In genomic region chr19:2543072-2543462, GRCh38 we compare ENCODE assay signal across 7 cellular contexts.
DNase-seq lines count a peak whose midpoint lies in the region; ATAC-seq and TF ChIP-seq lines count a peak whose summit lies in the region.
"Not testable (repeated sequence)": the region's sequence is repeated elsewhere in the genome, so short reads cannot be mapped to it uniquely, and the experiment has no call there.

No MANE protein-coding gene starts in this region.

- H4K91ac ChIP-seq in H9 (ENCODE audit: insufficient read length, low read depth, low read length) = peak overlapping the region; percentile 41

- H3T11ph ChIP-seq in H9 (ENCODE audit: low read length) = peak overlapping the region; percentile 48

- not testable (repeated sequence) for DNase-seq in H9; RWPE1 (ENCODE audit: low spot score); activated naive CD4-positive, alpha-beta T cell treated with anti-CD3 and anti-CD28 coated beads for 36 hours; coronary artery (ENCODE audit: low spot score); right atrium auricular region (ENCODE audit: low spot score); naive B cell

- H2AK5ac ChIP-seq in H9 (ENCODE audit: insufficient read length, low read length) = not testable (repeated sequence)

- H3K23me2 ChIP-seq in H9 (ENCODE audit: insufficient read length, low read depth, low read length, poor library complexity, severe bottlenecking) = not testable (repeated sequence)

- no CpG with 5 or more reads among the region's 4 CpGs for WGBS in H9 (ENCODE audit: extremely low coverage, insufficient read length, low lambda C conversion rate)

- CTCF ChIA-PET in RWPE1 (lab: Yijun Ruan, JAX) = interaction anchor here (1.2 to 1.9 kb wide), 2 partner anchors 37 to 68 kb away, joined by 7 read pairs; no protein-coding TSS in a partner anchor
- CTCF ChIA-PET in activated naive CD4-positive, alpha-beta T cell treated with anti-CD3 and anti-CD28 coated beads for 36 hours (lab: Charles Lee) = interaction anchor here (0.5 to 1.6 kb wide), 6 partner anchors 9 to 71 kb away, joined by 3 to 5 read pairs (median 4); no protein-coding TSS in a partner anchor

- H3K9me3 Mint-ChIP-seq in H9; activated naive CD4-positive, alpha-beta T cell treated with anti-CD3 and anti-CD28 coated beads for 36 hours; naive B cell: not testable (repeated sequence)

- H2BK15ac ChIP-seq in H9 (ENCODE audit: low read depth, low read length) = not testable (repeated sequence)

- H3K9ac ChIP-seq in H9 (ENCODE audit: extremely low read depth, insufficient read length, low read length) = not testable (repeated sequence)

- H4K20me1 ChIP-seq in H9 (ENCODE audit: control insufficient read depth, insufficient read depth, insufficient read length) = not testable (repeated sequence)

- H3K27me3 ChIP-seq in H9 (ENCODE audit: insufficient read depth, low read length); right atrium auricular region: not testable (repeated sequence)

- intact Hi-C loops in activated naive CD4-positive, alpha-beta T cell treated with anti-CD3 and anti-CD28 coated beads for 36 hours (cut with micrococcal nuclease) = loop anchor here (1.0 kb wide), 3 partner anchors 9 to 68 kb away; no protein-coding TSS in a partner anchor

- H3K4me3 Mint-ChIP-seq in H9 (peak overlapping the region in 1 of 2 experiments; percentile 42; a peak in 1 of 5 replicates), naive B cell (peak overlapping the region in 6 of 8 donors; percentile 61 to 85 (median 68))
- peak overlapping the region; percentile 63 for H3K4me3 Mint-ChIP-seq in activated naive CD4-positive, alpha-beta T cell treated with anti-CD3 and anti-CD28 coated beads for 36 hours

- H3K14ac ChIP-seq in H9 (ENCODE audit: insufficient read depth, low read length) = not testable (repeated sequence)

- H2BK5ac ChIP-seq in H9 (ENCODE audit: insufficient read length, low read length) = not testable (repeated sequence)

- H3K4ac ChIP-seq in H9 (ENCODE audit: low read depth, low read length) = not testable (repeated sequence)

- H3K56ac ChIP-seq in H9 (ENCODE audit: insufficient read length, low read depth, low read length) = not testable (repeated sequence)

- TF ChIP-seq CTCF in H9 (conservative IDR thresholded peaks at IDR 0.05); RWPE1 (conservative IDR thresholded peaks at IDR 0.05; ENCODE audit: low read depth); coronary artery (IDR thresholded peaks at IDR 0.05); right atrium auricular region (IDR thresholded peaks at IDR 0.05): not testable (repeated sequence)

- H3K23ac ChIP-seq in H9 (ENCODE audit: insufficient read length, low read depth, low read length) = not testable (repeated sequence)

- peak overlapping the region; percentile 77 for H3K18ac ChIP-seq in H9 (ENCODE audit: insufficient read length, low read depth, low read length)

- not testable (repeated sequence) for H3K4me1 ChIP-seq in H9 (ENCODE audit: insufficient read depth, low read length)
- H3K4me1 ChIP-seq in right atrium auricular region = peaks cover 0 to 82% of the 10 kb centered on the region in 2 donors

- not testable (repeated sequence) for H2BK20ac ChIP-seq in H9 (ENCODE audit: low read depth, low read length, poor library complexity, severe bottlenecking)

- H3K27me3 Mint-ChIP-seq in H9 (ENCODE audit: low read depth); activated naive CD4-positive, alpha-beta T cell treated with anti-CD3 and anti-CD28 coated beads for 36 hours (ENCODE audit: low read depth); naive B cell: not testable (repeated sequence)

- not testable (repeated sequence) for H4K5ac ChIP-seq in H9 (ENCODE audit: insufficient read length, low read depth, low read length)

- H3K79me2 ChIP-seq in H9 (ENCODE audit: insufficient read depth, low read length) = not testable (repeated sequence)

- not testable (repeated sequence) for H3K36me3 ChIP-seq in right atrium auricular region

- not testable (repeated sequence) for H3K36me3 Mint-ChIP-seq in H9 (ENCODE audit: insufficient read depth in 1 of 3, low read depth in 3 of 3); activated naive CD4-positive, alpha-beta T cell treated with anti-CD3 and anti-CD28 coated beads for 36 hours (ENCODE audit: low read depth); naive B cell

- not testable (repeated sequence) for H3K4me2 ChIP-seq in H9 (ENCODE audit: insufficient read depth, insufficient read length, low read length)

- POLR2A ChIA-PET in RWPE1 (lab: Yijun Ruan, JAX; ENCODE audit: low non-redundant PET) = interaction anchor here (0.7 to 1.2 kb wide), 2 partner anchors 67 to 70 kb away, joined by 5 to 10 read pairs; partner anchors contain the start of gene GADD45B

- not testable (repeated sequence) for H3K27ac ChIP-seq in H9 (ENCODE audit: insufficient read length, low read depth, low read length)
- H3K27ac ChIP-seq in RWPE1 (peak overlapping the region; percentile 99), coronary artery (peak overlapping the region; percentile 97 to 98), right atrium auricular region (peak overlapping the region; percentile 91 to 96), skin epidermis (peak overlapping the region; percentile 42 to 94 (median 82))

- not testable (repeated sequence) for H2BK12ac ChIP-seq in H9 (ENCODE audit: insufficient read length, low read depth, low read length)

- H3K27ac Mint-ChIP-seq in H9 (peak overlapping the region; percentile 65 to 98 (median 97); a peak in 6 of 7 replicates), naive B cell (peak overlapping the region in 4 of 6 donors; percentile 29 to 75 (median 42))
- not testable (repeated sequence) for H3K27ac Mint-ChIP-seq in activated naive CD4-positive, alpha-beta T cell treated with anti-CD3 and anti-CD28 coated beads for 36 hours

- H3K9me3 ChIP-seq in H9 (ENCODE audit: control insufficient read depth, low read depth, low read length); right atrium auricular region: not testable (repeated sequence)

- H3K4me3 ChIP-seq in coronary artery (peak overlapping the region; percentile 48), right atrium auricular region (peak overlapping the region in 1 of 2 donors; percentile 36), skin epidermis (peak overlapping the region in 2 of 7 experiments; percentile 7 to 13)

- not testable (repeated sequence) for H4K8ac ChIP-seq in H9 (replicated peaks; ENCODE audit: insufficient read length, low read depth, low read length)

- H2AFZ ChIP-seq in H9 (ENCODE audit: low read length) = not testable (repeated sequence)

- H2BK120ac ChIP-seq in H9 (ENCODE audit: low read depth, low read length, poor library complexity, severe bottlenecking) = not testable (repeated sequence)

- H3K79me1 ChIP-seq in H9 (ENCODE audit: insufficient read depth, low read depth, low read length, poor library complexity, severe bottlenecking) = not testable (repeated sequence)

- not testable (repeated sequence) for ATAC-seq in naive B cell (ENCODE audit: low read depth in 2 of 2)

- peaks cover 22 to 48% of the 10 kb centered on the region in 2 experiments for H3K4me1 Mint-ChIP-seq in H9
- peaks cover 17% of the 10 kb centered on the region for H3K4me1 Mint-ChIP-seq in activated naive CD4-positive, alpha-beta T cell treated with anti-CD3 and anti-CD28 coated beads for 36 hours (ENCODE audit: low read depth)
- peaks cover 24 to 35% (median 27%) of the 10 kb centered on the region in 3 donors for H3K4me1 Mint-ChIP-seq in naive B cell
